1 cellular context compared by ENCODE assay signal in the genomic region with DNA sequence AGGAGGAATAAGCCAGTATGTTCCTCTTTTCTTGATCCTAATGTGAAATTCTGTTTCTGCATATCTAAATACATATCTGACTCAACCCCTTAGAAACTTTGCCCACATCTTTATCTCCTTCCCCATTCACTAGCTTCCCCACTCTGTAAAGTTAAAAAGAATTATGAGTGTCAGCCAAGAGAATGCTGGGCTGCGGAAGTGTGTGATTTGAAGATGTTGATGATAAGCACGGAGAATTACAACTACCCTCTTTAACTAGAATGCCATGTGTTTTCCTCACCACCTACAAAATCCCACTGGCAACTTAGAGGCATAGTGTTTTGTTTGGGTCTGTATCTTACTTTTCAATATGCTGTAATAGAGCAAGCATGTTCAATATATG.
TF ChIP-seq lines count a peak whose summit lies in the region.

No MANE protein-coding gene starts in this region.

TF ChIP-seq in K562, 482 proteins besides CTCF, POLR2A, EP300 and RAD21 (continued from another document and continues in another):
- TF ChIP-seq, protein P1, sequence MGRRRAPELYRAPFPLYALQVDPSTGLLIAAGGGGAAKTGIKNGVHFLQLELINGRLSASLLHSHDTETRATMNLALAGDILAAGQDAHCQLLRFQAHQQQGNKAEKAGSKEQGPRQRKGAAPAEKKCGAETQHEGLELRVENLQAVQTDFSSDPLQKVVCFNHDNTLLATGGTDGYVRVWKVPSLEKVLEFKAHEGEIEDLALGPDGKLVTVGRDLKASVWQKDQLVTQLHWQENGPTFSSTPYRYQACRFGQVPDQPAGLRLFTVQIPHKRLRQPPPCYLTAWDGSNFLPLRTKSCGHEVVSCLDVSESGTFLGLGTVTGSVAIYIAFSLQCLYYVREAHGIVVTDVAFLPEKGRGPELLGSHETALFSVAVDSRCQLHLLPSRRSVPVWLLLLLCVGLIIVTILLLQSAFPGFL (CRISPR knock-in tag; IDR thresholded peaks at IDR 0.05) = no peak
- no peak for TF ChIP-seq REST (CRISPR knock-in tag; IDR thresholded peaks at IDR 0.05; ENCODE audit: low read depth)
- peak; percentile 93 for TF ChIP-seq HMBOX1 (IDR thresholded peaks at IDR 0.05)
- TF ChIP-seq, protein P2, sequence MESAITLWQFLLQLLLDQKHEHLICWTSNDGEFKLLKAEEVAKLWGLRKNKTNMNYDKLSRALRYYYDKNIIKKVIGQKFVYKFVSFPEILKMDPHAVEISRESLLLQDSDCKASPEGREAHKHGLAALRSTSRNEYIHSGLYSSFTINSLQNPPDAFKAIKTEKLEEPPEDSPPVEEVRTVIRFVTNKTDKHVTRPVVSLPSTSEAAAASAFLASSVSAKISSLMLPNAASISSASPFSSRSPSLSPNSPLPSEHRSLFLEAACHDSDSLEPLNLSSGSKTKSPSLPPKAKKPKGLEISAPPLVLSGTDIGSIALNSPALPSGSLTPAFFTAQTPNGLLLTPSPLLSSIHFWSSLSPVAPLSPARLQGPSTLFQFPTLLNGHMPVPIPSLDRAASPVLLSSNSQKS (CRISPR knock-in tag; IDR thresholded peaks at IDR 0.05) = no peak
- TF ChIP-seq NELFE (IDR thresholded peaks at IDR 0.05; ENCODE audit: insufficient read depth, insufficient read length) = no peak
- no peak for TF ChIP-seq MXD1 (CRISPR knock-in tag; IDR thresholded peaks at IDR 0.05; ENCODE audit: borderline replicate concordance, poor library complexity, severe bottlenecking)
- peak; percentile 95 for TF ChIP-seq HDAC2 (IDR thresholded peaks at IDR 0.05)
- no peak for TF ChIP-seq BRD9 (IDR thresholded peaks at IDR 0.05; ENCODE audit: low read depth, partially characterized antibody)
- peak; percentile 69 for TF ChIP-seq ELF1 (tag; IDR thresholded peaks at IDR 0.05)
- no peak for TF ChIP-seq RBM15 (IDR thresholded peaks at IDR 0.05; ENCODE audit: insufficient read depth, low read length)
- no peak for TF ChIP-seq RAD51 (IDR thresholded peaks at IDR 0.05; ENCODE audit: borderline replicate concordance, low read depth)
- TF ChIP-seq KHSRP (IDR thresholded peaks at IDR 0.05) = peak; percentile 57; the same call in 1 of the 2 replicates
- TF ChIP-seq, protein P3, sequence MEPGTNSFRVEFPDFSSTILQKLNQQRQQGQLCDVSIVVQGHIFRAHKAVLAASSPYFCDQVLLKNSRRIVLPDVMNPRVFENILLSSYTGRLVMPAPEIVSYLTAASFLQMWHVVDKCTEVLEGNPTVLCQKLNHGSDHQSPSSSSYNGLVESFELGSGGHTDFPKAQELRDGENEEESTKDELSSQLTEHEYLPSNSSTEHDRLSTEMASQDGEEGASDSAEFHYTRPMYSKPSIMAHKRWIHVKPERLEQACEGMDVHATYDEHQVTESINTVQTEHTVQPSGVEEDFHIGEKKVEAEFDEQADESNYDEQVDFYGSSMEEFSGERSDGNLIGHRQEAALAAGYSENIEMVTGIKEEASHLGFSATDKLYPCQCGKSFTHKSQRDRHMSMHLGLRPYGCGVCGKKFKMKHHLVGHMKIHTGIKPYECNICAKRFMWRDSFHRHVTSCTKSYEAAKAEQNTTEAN (CRISPR knock-in tag; IDR thresholded peaks at IDR 0.05) = no peak
- peak; percentile 95 for TF ChIP-seq SMARCE1 (IDR thresholded peaks at IDR 0.05)
- no peak for TF ChIP-seq LCOR (CRISPR knock-in tag; IDR thresholded peaks at IDR 0.05)
- no peak for TF ChIP-seq ZKSCAN1 (IDR thresholded peaks at IDR 0.05; ENCODE audit: low read depth, low read length)
- no peak for TF ChIP-seq RB1 (IDR thresholded peaks at IDR 0.05; ENCODE audit: low read depth)
- no peak for TF ChIP-seq ZKSCAN3 (CRISPR knock-in tag; IDR thresholded peaks at IDR 0.05)
- TF ChIP-seq SIN3A (IDR thresholded peaks at IDR 0.05; ENCODE audit: borderline replicate concordance in 2 of 2, control insufficient read depth in 1 of 2, low read depth in 2 of 2, low read length in 2 of 2) = no peak
- peak; percentile 47; the same call in 1 of the 2 replicates for TF ChIP-seq JUN (IDR thresholded peaks at IDR 0.05; ENCODE audit: borderline replicate concordance, low read depth, low read length)
- TF ChIP-seq JUN (CRISPR knock-in tag; IDR thresholded peaks at IDR 0.05; ENCODE audit: borderline replicate concordance) = no peak
- no peak for TF ChIP-seq ZNF445 (CRISPR knock-in tag; IDR thresholded peaks at IDR 0.05; ENCODE audit: low read depth)
- TF ChIP-seq TRIM28 (IDR thresholded peaks at IDR 0.05) = no peak
- TF ChIP-seq, protein P4, sequence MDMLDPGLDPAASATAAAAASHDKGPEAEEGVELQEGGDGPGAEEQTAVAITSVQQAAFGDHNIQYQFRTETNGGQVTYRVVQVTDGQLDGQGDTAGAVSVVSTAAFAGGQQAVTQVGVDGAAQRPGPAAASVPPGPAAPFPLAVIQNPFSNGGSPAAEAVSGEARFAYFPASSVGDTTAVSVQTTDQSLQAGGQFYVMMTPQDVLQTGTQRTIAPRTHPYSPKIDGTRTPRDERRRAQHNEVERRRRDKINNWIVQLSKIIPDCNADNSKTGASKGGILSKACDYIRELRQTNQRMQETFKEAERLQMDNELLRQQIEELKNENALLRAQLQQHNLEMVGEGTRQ (CRISPR knock-in tag; IDR thresholded peaks at IDR 0.05) = no peak
- TF ChIP-seq ZNF431 (CRISPR knock-in tag; IDR thresholded peaks at IDR 0.05) = no peak
- peak; percentile 75 for TF ChIP-seq SMARCC2 (IDR thresholded peaks at IDR 0.05; ENCODE audit: low read depth)
- TF ChIP-seq HSF4 (CRISPR knock-in tag; IDR thresholded peaks at IDR 0.05; ENCODE audit: borderline replicate concordance) = no peak
- no peak for TF ChIP-seq MYBL2 (IDR thresholded peaks at IDR 0.05; ENCODE audit: low read depth)
- TF ChIP-seq MYBL2 (CRISPR knock-in tag; IDR thresholded peaks at IDR 0.05; ENCODE audit: borderline replicate concordance) = no peak
- no peak for TF ChIP-seq MCM5 (IDR thresholded peaks at IDR 0.05; ENCODE audit: low read depth)
- TF ChIP-seq ZNF407 (IDR thresholded peaks at IDR 0.05; ENCODE audit: low read depth) = no peak
- TF ChIP-seq STAG1 (CRISPR knock-in tag; IDR thresholded peaks at IDR 0.05; ENCODE audit: borderline replicate concordance) = no peak
- 0 out of 2 replicates have a peak, but pooled peaks have one; percentile 10 for TF ChIP-seq BRD4 (IDR thresholded peaks at IDR 0.05)
- TF ChIP-seq LEF1 (IDR thresholded peaks at IDR 0.05) = peak; percentile 84
- TF ChIP-seq ZNF347 (CRISPR knock-in tag; IDR thresholded peaks at IDR 0.05; ENCODE audit: low read depth) = no peak
- no peak for TF ChIP-seq ZNF316 (IDR thresholded peaks at IDR 0.05)
- TF ChIP-seq TAF7 (tag; IDR thresholded peaks at IDR 0.05) = no peak
- no peak for TF ChIP-seq ZNF217 (CRISPR knock-in tag; IDR thresholded peaks at IDR 0.05)
- TF ChIP-seq, protein P5, sequence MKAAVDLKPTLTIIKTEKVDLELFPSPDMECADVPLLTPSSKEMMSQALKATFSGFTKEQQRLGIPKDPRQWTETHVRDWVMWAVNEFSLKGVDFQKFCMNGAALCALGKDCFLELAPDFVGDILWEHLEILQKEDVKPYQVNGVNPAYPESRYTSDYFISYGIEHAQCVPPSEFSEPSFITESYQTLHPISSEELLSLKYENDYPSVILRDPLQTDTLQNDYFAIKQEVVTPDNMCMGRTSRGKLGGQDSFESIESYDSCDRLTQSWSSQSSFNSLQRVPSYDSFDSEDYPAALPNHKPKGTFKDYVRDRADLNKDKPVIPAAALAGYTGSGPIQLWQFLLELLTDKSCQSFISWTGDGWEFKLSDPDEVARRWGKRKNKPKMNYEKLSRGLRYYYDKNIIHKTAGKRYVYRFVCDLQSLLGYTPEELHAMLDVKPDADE (conservative IDR thresholded peaks at IDR 0.05; ENCODE audit: control insufficient read depth, low read depth, low read length) = no peak
- TF ChIP-seq RFX1 (IDR thresholded peaks at IDR 0.05) = no peak
- no peak for TF ChIP-seq ZNF3 (CRISPR knock-in tag; IDR thresholded peaks at IDR 0.05)
- peak; percentile 87 for TF ChIP-seq DPF2 (IDR thresholded peaks at IDR 0.05)
- no peak for TF ChIP-seq RBM17 (IDR thresholded peaks at IDR 0.05; ENCODE audit: borderline replicate concordance, low read depth, low read length)
- no peak for TF ChIP-seq KLF1 (tag; IDR thresholded peaks at IDR 0.05)
- TF ChIP-seq TCFL5 (CRISPR knock-in tag; conservative IDR thresholded peaks at IDR 0.05) = 0 out of 2 replicates have a peak, but pooled peaks have one; percentile 41
